ENCODE assay signal across 10 cellular contexts in the genomic region with DNA sequence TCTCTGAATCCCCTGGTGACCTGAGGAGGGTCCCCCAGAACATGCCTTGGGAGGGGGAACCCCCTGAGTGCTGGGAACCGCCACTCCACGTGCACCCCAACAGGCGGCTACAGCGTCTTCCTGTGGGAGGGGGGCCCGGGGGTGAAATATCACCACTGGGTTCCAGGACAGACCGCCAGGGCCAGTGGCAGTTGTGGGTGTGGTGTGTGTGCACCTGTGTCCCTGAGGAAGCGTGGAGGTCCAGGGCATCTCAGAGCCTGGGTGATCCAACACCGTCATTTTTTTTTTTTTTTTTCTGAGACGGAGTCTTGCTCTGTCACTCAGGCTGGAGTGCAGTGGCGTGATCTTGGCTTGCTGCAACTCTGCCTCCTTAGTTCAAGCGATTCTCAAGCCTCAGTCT. TPM values are rescaled to one million over a fixed set of nuclear protein-coding genes. Genes with fewer than 3 reads are reported as not detected.
DNase-seq lines count a peak whose midpoint lies in the region; ATAC-seq and TF ChIP-seq lines count a peak whose summit lies in the region.
"Had no signal": no experiment of that assay in that cellular context is flagged by ENCODE, and none has a peak within 500 bp of the region (broad histone marks: within the 10 kb centered on the region; RNA-seq: fewer than 3 reads in every experiment).

No MANE protein-coding gene starts in this region.

- in situ Hi-C loops in GM13976 (cut with MboI; ENCODE audit: low sequenced_read_pairs, unreplicated experiment) = no loop called here

- H3K9me3 Mint-ChIP-seq in activated naive CD4-positive, alpha-beta T cell treated with anti-CD3 and anti-CD28 coated beads, Interleukin-2, amount 10 ng/mL, durations not matched to agents 7 days and 5 days = no peaks in the 10 kb centered on the region
- H3K9me3 Mint-ChIP-seq in nephron (no peaks in the 10 kb centered on the region), progenitor cell of endocrine pancreas (ENCODE audit: low read depth) (no peaks in the 10 kb centered on the region)
- H3K9me3 Mint-ChIP-seq: nephron progenitor cell had no signal

- peak overlapping the region; percentile 42 for H3K27ac ChIP-seq in A673 (ENCODE audit: low read depth, low read length, poor library complexity, severe bottlenecking)

- TF ChIP-seq CTCF in A673 (conservative IDR thresholded peaks at IDR 0.05; ENCODE audit: low read depth, low read length) = no peak
- TF ChIP-seq CTCF in GM13976 (IDR thresholded peaks at IDR 0.05; ENCODE audit: borderline replicate concordance, control extremely low read depth, extremely low read depth, insufficient read depth, missing control alignments) = no peak
- TF ChIP-seq CTCF in nephron (IDR thresholded peaks at IDR 0.05; ENCODE audit: unreplicated experiment in 3 of 3) = no peak
- no peak for TF ChIP-seq CTCF in progenitor cell of endocrine pancreas (IDR thresholded peaks at IDR 0.05; ENCODE audit: unreplicated experiment)

- POLR2A ChIA-PET in A673 (lab: Charles Lee; ENCODE audit: low non-redundant PET) = no interaction called here

- DNase-seq in A673 (ENCODE audit: low spot score) (no peak), GM13976 (ENCODE audit: low spot score) (peak; percentile 41), NCI-H2171 (lab: John Stamatoyannopoulos, UW) (no peak), retina (no peak), progenitor cell of endocrine pancreas (ENCODE audit: low spot score, unreplicated experiment) (no peak)
- DNase-seq in activated naive CD4-positive, alpha-beta T cell treated with anti-CD3 and anti-CD28 coated beads, Interleukin-2, amount 10 ng/mL, durations not matched to agents 7 days and 5 days = peak; percentile 62
- DNase-seq: NCI-H2081, nephron progenitor cell had no signal

- H3K36me3 Mint-ChIP-seq in activated naive CD4-positive, alpha-beta T cell treated with anti-CD3 and anti-CD28 coated beads, Interleukin-2, amount 10 ng/mL, durations not matched to agents 7 days and 5 days = peaks cover 40% of the 10 kb centered on the region
- H3K36me3 Mint-ChIP-seq in nephron (ENCODE audit: low read depth) = no peaks in the 10 kb centered on the region
- no peaks in the 10 kb centered on the region for H3K36me3 Mint-ChIP-seq in progenitor cell of endocrine pancreas (ENCODE audit: insufficient read depth)

- no peaks in the 10 kb centered on the region for H3K36me3 ChIP-seq in A673 (ENCODE audit: insufficient read depth, low read length, poor library complexity, severe bottlenecking)

- ATAC-seq in HG03457 (IDR thresholded peaks at IDR 0.05; ENCODE audit: unreplicated experiment) = no peak

- intact Hi-C loops in A673 (cut with micrococcal nuclease; ENCODE audit: unreplicated experiment) = no loop called here

- no peak overlapping the region for H3K4me3 ChIP-seq in A673 (ENCODE audit: low read depth, low read length, poor library complexity, severe bottlenecking)

- CTCF ChIA-PET in A673 (lab: Charles Lee) = interaction anchor here (0.6 kb wide), 1 partner anchor 295 kb away, joined by 5 read pairs; no protein-coding TSS in a partner anchor
- CTCF ChIA-PET in activated naive CD4-positive, alpha-beta T cell treated with anti-CD3 and anti-CD28 coated beads, Interleukin-2, amount 10 ng/mL, durations not matched to agents 7 days and 5 days (lab: Charles Lee) = interaction anchor here (0.6 kb wide), 1 partner anchor 39 kb away, joined by 3 read pairs; no protein-coding TSS in a partner anchor

- H3K27me3 Mint-ChIP-seq in activated naive CD4-positive, alpha-beta T cell treated with anti-CD3 and anti-CD28 coated beads, Interleukin-2, amount 10 ng/mL, durations not matched to agents 7 days and 5 days = no peaks in the 10 kb centered on the region
- no peaks in the 10 kb centered on the region for H3K27me3 Mint-ChIP-seq in nephron (ENCODE audit: low read depth)
- peaks cover 13% of the 10 kb centered on the region for H3K27me3 Mint-ChIP-seq in progenitor cell of endocrine pancreas

- H3K4me1 ChIP-seq in A673 (ENCODE audit: insufficient read depth, low read length, poor library complexity, severe bottlenecking) = peaks cover 30% of the 10 kb centered on the region

- no TSS peak for BruUV-seq in A673 (replicated peaks; lab: Mats Ljungman, UMichigan)

- H3K27me3 ChIP-seq in A673 (replicated peaks; ENCODE audit: insufficient read depth, low read depth, low read length, poor library complexity) = no peaks in the 10 kb centered on the region

- no peaks in the 10 kb centered on the region for H3K9me3 ChIP-seq in A673 (ENCODE audit: low read depth, low read length, poor library complexity, severe bottlenecking)

- peaks cover 36% of the 10 kb centered on the region for H3K4me1 Mint-ChIP-seq in activated naive CD4-positive, alpha-beta T cell treated with anti-CD3 and anti-CD28 coated beads, Interleukin-2, amount 10 ng/mL, durations not matched to agents 7 days and 5 days
- H3K4me1 Mint-ChIP-seq in nephron (peaks cover 24% of the 10 kb centered on the region), progenitor cell of endocrine pancreas (ENCODE audit: low read depth) (peaks cover 1% of the 10 kb centered on the region)

- peak overlapping the region; percentile 96 for H3K27ac Mint-ChIP-seq in activated naive CD4-positive, alpha-beta T cell treated with anti-CD3 and anti-CD28 coated beads, Interleukin-2, amount 10 ng/mL, durations not matched to agents 7 days and 5 days
- peak overlapping the region in 2 of 3 experiments; percentile 15 to 24 for H3K27ac Mint-ChIP-seq in nephron
- H3K27ac Mint-ChIP-seq in progenitor cell of endocrine pancreas = no peak overlapping the region
- H3K27ac Mint-ChIP-seq: nephron progenitor cell had no signal

- H3K4me3 Mint-ChIP-seq in activated naive CD4-positive, alpha-beta T cell treated with anti-CD3 and anti-CD28 coated beads, Interleukin-2, amount 10 ng/mL, durations not matched to agents 7 days and 5 days = peak overlapping the region; percentile 90
- H3K4me3 Mint-ChIP-seq in nephron (peak overlapping the region in 1 of 3 experiments; percentile 37), progenitor cell of endocrine pancreas (ENCODE audit: low read depth) (no peak overlapping the region)
- H3K4me3 Mint-ChIP-seq: nephron progenitor cell had no signal

RNA-seq across cellular contexts. Expression of a gene that starts 4.2 kb away (rescaled TPM):
- total RNA-seq in A673 (2021) = 45.7 and 51.7 TPM in 2 replicates
- total RNA-seq in progenitor cell of endocrine pancreas = 0.96 and 1.0 TPM in 2 replicates

RNA-seq across cellular contexts. Expression of a gene that starts 33.6 kb away (rescaled TPM):
- total RNA-seq in A673 (2021) (190 and 223 TPM in 2 replicates), progenitor cell of endocrine pancreas (66.9 and 74.2 TPM in 2 replicates)

RNA-seq across cellular contexts. Expression of a gene that starts 47.6 kb away (rescaled TPM):
- total RNA-seq in A673 (2021) (91.4 and 127 TPM in 2 replicates), progenitor cell of endocrine pancreas (106 TPM in 2 replicates)

Comparison
In these comparisons a context has a peak if more than half of its experiments do, and no peak if none do; other contexts are left out.
1. DNase-seq: peak in GM13976 (single experiment) and activated naive CD4-positive, alpha-beta T cell treated with anti-CD3 and anti-CD28 coated beads, Interleukin-2, amount 10 ng/mL, durations not matched to agents 7 days and 5 days (single experiment); none in A673 (single experiment), NCI-H2171 (single experiment), retina (single experiment) and progenitor cell of endocrine pancreas (single experiment).
2. RNA of a gene that starts 4.2 kb away (total RNA-seq): 45.7 to 51.7 TPM in A673; 0.96 to 1.0 TPM in progenitor cell of endocrine pancreas; every median in the first group is over 10 times any median in the second.